In the genomic region with DNA sequence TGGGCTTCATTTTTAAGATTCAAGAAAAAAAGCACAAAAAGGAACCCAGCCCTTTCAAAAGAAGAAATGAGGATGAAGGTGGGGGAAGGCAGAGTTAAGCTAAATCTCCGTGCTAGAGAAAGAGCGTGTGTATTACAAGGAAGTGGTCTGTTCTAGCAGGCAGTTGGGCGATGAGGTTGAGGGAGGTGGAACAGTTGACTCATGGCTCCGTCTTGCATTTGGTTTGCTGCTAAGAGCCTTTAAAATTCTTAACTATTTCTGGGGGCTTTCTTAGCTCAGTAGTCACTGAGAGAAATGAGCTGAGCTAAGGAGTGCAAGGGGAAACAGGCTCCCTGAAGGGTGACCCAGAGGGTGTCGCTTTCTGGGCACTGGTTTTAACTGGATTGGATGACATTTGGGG, we compare ENCODE assay signal across 8 cellular contexts.
DNase-seq lines count a peak whose midpoint lies in the region; ATAC-seq and TF ChIP-seq lines count a peak whose summit lies in the region.

No MANE protein-coding gene starts in this region.

- no peak overlapping the region for H3K4me3 Mint-ChIP-seq in memory B cell

- no peak overlapping the region for H3K4me3 ChIP-seq in GM12864 (ENCODE audit: low read depth, low read length)

- H3K27me3 Mint-ChIP-seq in memory B cell, result peaks cover 22% of the 10 kb centered on the region

- H3K36me3 Mint-ChIP-seq in memory B cell, result no peaks in the 10 kb centered on the region

- no peak for TF ChIP-seq CTCF in GM12864 (IDR thresholded peaks at IDR 0.05; ENCODE audit: low read depth, low read length, missing control alignments)

- H3K4me1 Mint-ChIP-seq in memory B cell, result peaks cover 5% of the 10 kb centered on the region

- H3K27ac Mint-ChIP-seq in memory B cell, result no peak overlapping the region

- peak; percentile 81 for DNase-seq in GM12864 (ENCODE audit: low read depth)
- DNase-seq in H4 (ENCODE audit: low spot score), result peak; percentile 89
- peak; percentile 99 for DNase-seq in MV-4-11 (lab: John Stamatoyannopoulos, UW)
- peak; percentile 25 for DNase-seq in activated T-helper 1 cell treated with Interleukin-2 at 50 U/mL for 16 hours (ENCODE audit: low read depth)
- no peak for DNase-seq in memory B cell (ENCODE audit: low spot score in 2 of 2)
- DNase-seq in stimulated activated naive CD8-positive, alpha-beta T cell treated with anti-CD3 and anti-CD28 coated beads, Interleukin-15, Interleukin-2, amounts not matched to agents 100 U/mL and 50 U/mL, for 24 hours, result peak; percentile 78
- DNase-seq in HuH-7.5 (ENCODE audit: low spot score), result no peak
- DNase-seq in NCI-H345 (lab: John Stamatoyannopoulos, UW), result no peak

- ATAC-seq in memory B cell (ENCODE audit: low read depth), result peak; percentile 49
- ATAC-seq in stimulated activated naive CD8-positive, alpha-beta T cell treated with anti-CD3 and anti-CD28 coated beads, Interleukin-15, Interleukin-2, amounts not matched to agents 100 U/mL and 50 U/mL, for 24 hours, result peak; percentile 93

- no peaks in the 10 kb centered on the region for H3K9me3 Mint-ChIP-seq in memory B cell

Comparison
In these comparisons a context has a peak if more than half of its experiments do, and no peak if none do; other contexts are left out.
1. DNase-seq: peak in GM12864 (single experiment), H4 (single experiment), MV-4-11 (single experiment), activated T-helper 1 cell treated with Interleukin-2 at 50 U/mL for 16 hours (single experiment) and stimulated activated naive CD8-positive, alpha-beta T cell treated with anti-CD3 and anti-CD28 coated beads, Interleukin-15, Interleukin-2, amounts not matched to agents 100 U/mL and 50 U/mL, for 24 hours (single experiment); none in memory B cell (0 of 2), HuH-7.5 (single experiment) and NCI-H345 (single experiment).